In the genomic region with DNA sequence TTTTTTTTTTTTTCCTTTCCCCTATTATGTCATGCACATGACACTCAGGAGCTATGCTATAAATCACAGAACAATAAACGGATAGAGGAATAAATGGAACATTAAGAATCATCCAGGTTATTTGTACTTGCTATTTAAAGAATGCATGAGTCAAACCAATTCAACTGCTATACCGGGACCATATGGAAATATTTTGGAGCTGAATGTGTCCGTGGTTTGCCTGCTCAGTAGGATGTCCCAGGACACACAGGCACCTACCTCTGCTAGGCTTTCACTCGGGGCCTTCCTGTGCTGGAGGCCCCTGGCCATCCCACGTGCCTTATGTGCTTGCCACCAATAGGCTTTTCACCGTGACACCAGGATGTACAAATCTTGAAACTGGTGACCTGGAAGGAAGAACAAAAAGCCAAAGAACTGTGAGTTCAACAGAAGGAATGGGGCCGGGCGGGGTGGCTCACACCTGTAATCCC, we compare ENCODE assay signal across 11 cellular contexts. TPM values are rescaled to one million over a fixed set of nuclear protein-coding genes. Genes with fewer than 3 reads are reported as not detected.
DNase-seq lines count a peak whose midpoint lies in the region; ATAC-seq and TF ChIP-seq lines count a peak whose summit lies in the region.
"Had no signal": no experiment of that assay in that cellular context is flagged by ENCODE, and none has a peak within 500 bp of the region (broad histone marks: within the 10 kb centered on the region; RNA-seq: fewer than 3 reads in every experiment).

No MANE protein-coding gene starts in this region.

- TF ChIP-seq POLR2A in HCT116 (IDR thresholded peaks at IDR 0.05; ENCODE audit: borderline replicate concordance, extremely low read depth, insufficient read depth, insufficient read length) = no peak

- peak overlapping the region; percentile 15 to 39 for H3K4me3 ChIP-seq in HCT116 (replicated peaks in 1 of 2; ENCODE audit: low read depth in 1 of 2, low read length in 2 of 2)
- peak overlapping the region; percentile 2; the same call in 1 of the 2 replicates for H3K4me3 ChIP-seq in SJSA1
- no peak overlapping the region for H3K4me3 ChIP-seq in fibroblast of lung (replicated peaks in 1 of 4; ENCODE audit: control extremely low read depth in 1 of 4, insufficient read depth in 1 of 4, low read depth in 3 of 4, low read length in 4 of 4)
- H3K4me3 ChIP-seq in skeletal muscle cell (ENCODE audit: low read depth, low read length) = no peak overlapping the region

- DNase-seq in HCT116 (ENCODE audit: low read depth, low spot score) = peak; percentile 91
- DNase-seq in SJSA1 (ENCODE audit: low read depth in 1 of 2, low spot score in 2 of 2) = peak; percentile 98 to 99
- peak; percentile 38 to 99 for DNase-seq in fibroblast of lung (ENCODE audit: low read depth in 2 of 2)
- DNase-seq in skeletal muscle cell (ENCODE audit: low read depth) = peak; percentile 75
- no peak for DNase-seq in NCI-H187 treated with DMSO at 0.1 percent for 48 hours (lab: John Stamatoyannopoulos, UW)
- DNase-seq in OCI-M1 (lab: John Stamatoyannopoulos, UW) = no peak
- DNase-seq: naive B cell; stimulated activated naive B cell treated with anti-CD40 and anti-IgM and Interleukin-4, amounts not matched to agents 10 μg/mL and 1 μg/mL and 100 μg/mL, for 72 hours had no signal

- H3K9me2 ChIP-seq in HCT116 (ENCODE audit: insufficient read depth) = no peaks in the 10 kb centered on the region

- TF ChIP-seq CTCF in HCT116 (IDR thresholded peaks at IDR 0.05 in 2 of 3, conservative IDR thresholded peaks at IDR 0.05 in 1 of 3; ENCODE audit: borderline replicate concordance in 1 of 3, insufficient read depth in 1 of 3, low read depth in 2 of 3, low read length in 2 of 3) (no peak), fibroblast of lung (conservative IDR thresholded peaks at IDR 0.05 in 1 of 2, IDR thresholded peaks at IDR 0.05 in 1 of 2; ENCODE audit: low read depth in 1 of 2, low read length in 2 of 2) (no peak)

- H3K27me3 ChIP-seq in HCT116 (ENCODE audit: insufficient read depth, low read length) = no peaks in the 10 kb centered on the region
- no peaks in the 10 kb centered on the region for H3K27me3 ChIP-seq in SJSA1 (replicated peaks)
- no peaks in the 10 kb centered on the region for H3K27me3 ChIP-seq in fibroblast of lung (ENCODE audit: control insufficient read depth, insufficient read depth, low read length)

- H3K4me2 ChIP-seq in HCT116 (ENCODE audit: low read length) (peak overlapping the region; percentile 73), fibroblast of lung (ENCODE audit: extremely low read depth, insufficient read depth, low read length) (no peak overlapping the region)

- intact Hi-C loops in HCT116 (cut with micrococcal nuclease) = loop anchor here (2.0 kb wide), 1 partner anchor 15 kb away; the partner anchor contains the start of gene SEC14L1

- RAD21 ChIA-PET in HCT116 (lab: Charles Lee; ENCODE audit: low non-redundant PET in 1 of 2, low total read pairs in 2 of 2, uncharacterized antibody in 2 of 2, unreplicated experiment in 2 of 2) = interaction anchor here in 1 of 2 experiments (0.9 to 1.0 kb wide), 2 partner anchors 15 to 89 kb away, joined by 3 to 4 read pairs; partner anchors contain the start of gene SEC14L1

- no TSS peak for BruUV-seq in HCT116 (replicated peaks; lab: Mats Ljungman, UMichigan)

- CTCF ChIA-PET in HCT116 (lab: Charles Lee) = interaction anchor here (0.6 to 3.6 kb wide), 2 partner anchors 15 to 37 kb away, joined by 3 to 18 read pairs; partner anchors contain the start of gene SEC14L1

- TF ChIP-seq RAD21 in HCT116 (IDR thresholded peaks at IDR 0.05; ENCODE audit: low read depth) = no peak; the same call in 1 of the 2 replicates

- H3K36me3 ChIP-seq in HCT116 (ENCODE audit: control insufficient read depth in 1 of 2, insufficient read depth in 2 of 2, low read length in 2 of 2) (no peaks in the 10 kb centered on the region), SJSA1 (no peaks in the 10 kb centered on the region; the same call in 1 of the 2 replicates), fibroblast of lung (ENCODE audit: control insufficient read depth, insufficient read depth, low read length) (no peaks in the 10 kb centered on the region)

- H2AFZ ChIP-seq in HCT116 (ENCODE audit: low read depth, low read length, poor library complexity, severe bottlenecking) = no peak overlapping the region
- no peak overlapping the region for H2AFZ ChIP-seq in fibroblast of lung (ENCODE audit: low read length)

- H3K27ac ChIP-seq in HCT116 (ENCODE audit: low read depth, low read length) (peak overlapping the region; percentile 75), SJSA1 (peak overlapping the region; percentile 99), fibroblast of lung (ENCODE audit: insufficient read depth, low read length) (peak overlapping the region; percentile 9)
- H3K27ac ChIP-seq: HL-60 had no signal

- ATAC-seq in HCT116 (peak; percentile 82), HG02588 (IDR thresholded peaks at IDR 0.05; ENCODE audit: unreplicated experiment) (no peak), GM18517 (IDR thresholded peaks at IDR 0.05; ENCODE audit: unreplicated experiment) (no peak)
- ATAC-seq: stimulated activated naive B cell treated with anti-CD40 and anti-IgM and Interleukin-4, amounts not matched to agents 10 μg/mL and 1 μg/mL and 100 μg/mL, for 72 hours had no signal

- H3K4me1 ChIP-seq in HCT116 (ENCODE audit: control insufficient read depth in 1 of 2, insufficient read depth in 2 of 2, low read length in 2 of 2) = peaks cover 56 to 89% of the 10 kb centered on the region in 2 experiments
- H3K4me1 ChIP-seq in SJSA1 (replicated peaks) = peaks cover 89% of the 10 kb centered on the region
- peaks cover 20% of the 10 kb centered on the region for H3K4me1 ChIP-seq in fibroblast of lung (ENCODE audit: control insufficient read depth, extremely low read depth, insufficient read depth, low read length)

- POLR2A ChIA-PET in HCT116 (lab: Charles Lee) = interaction anchor here (0.7 to 3.4 kb wide), 6 partner anchors 9 to 129 kb away, joined by 3 to 19 read pairs (median 4); partner anchors contain the start of gene SEC14L1

- peaks cover 5% of the 10 kb centered on the region for H3K79me2 ChIP-seq in HCT116 (ENCODE audit: insufficient read depth, low read length)
- H3K79me2 ChIP-seq in fibroblast of lung (ENCODE audit: control insufficient read depth, insufficient read depth, low read length) = no peaks in the 10 kb centered on the region

- H3K9me3 ChIP-seq in HCT116 (ENCODE audit: control insufficient read depth in 1 of 2, insufficient read depth in 1 of 2, low read depth in 1 of 2, low read length in 2 of 2) (no peaks in the 10 kb centered on the region), SJSA1 (replicated peaks) (no peaks in the 10 kb centered on the region; the same call in 1 of the 2 replicates), fibroblast of lung (ENCODE audit: control insufficient read depth, insufficient read depth, low read depth, low read length) (no peaks in the 10 kb centered on the region)

- H4K20me1 ChIP-seq in HCT116 (ENCODE audit: insufficient read depth) (no peaks in the 10 kb centered on the region), fibroblast of lung (ENCODE audit: control insufficient read depth, extremely low read depth, insufficient read depth, low read length) (no peaks in the 10 kb centered on the region)

- H3K9ac ChIP-seq in HCT116 (ENCODE audit: low read length) = peak overlapping the region; percentile 65
- no peak overlapping the region for H3K9ac ChIP-seq in fibroblast of lung (ENCODE audit: insufficient read depth, low read length)

TF ChIP-seq in HCT116, 20 proteins besides CTCF, POLR2A, EP300 and RAD21:
- peak; percentile 53; the same call in 1 of the 2 replicates for TF ChIP-seq POLR2AphosphoS5 (IDR thresholded peaks at IDR 0.05; ENCODE audit: low read depth, low read length)
- TF ChIP-seq CEBPB (IDR thresholded peaks at IDR 0.05; ENCODE audit: low read depth) = peak; percentile 51; the same call in 1 of the 2 replicates
- peak; percentile 72 for TF ChIP-seq SIN3A (IDR thresholded peaks at IDR 0.05; ENCODE audit: low read depth)
- TF ChIP-seq ZFX (IDR thresholded peaks at IDR 0.05) = peak; percentile 61; the same call in 1 of the 2 replicates
- peak; percentile 80; the same call in 1 of the 2 replicates for TF ChIP-seq CBX3 (IDR thresholded peaks at IDR 0.05; ENCODE audit: low read depth)
- peak; percentile 81 for TF ChIP-seq JUND (IDR thresholded peaks at IDR 0.05)
- TF ChIP-seq TCF7L2 (IDR thresholded peaks at IDR 0.05; ENCODE audit: borderline replicate concordance, extremely low read depth, insufficient read depth, insufficient read length) = no peak
- TF ChIP-seq SP1 (IDR thresholded peaks at IDR 0.05; ENCODE audit: low read depth) = peak; percentile 79
- TF ChIP-seq, protein P1, sequence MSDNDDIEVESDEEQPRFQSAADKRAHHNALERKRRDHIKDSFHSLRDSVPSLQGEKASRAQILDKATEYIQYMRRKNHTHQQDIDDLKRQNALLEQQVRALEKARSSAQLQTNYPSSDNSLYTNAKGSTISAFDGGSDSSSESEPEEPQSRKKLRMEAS (IDR thresholded peaks at IDR 0.05) = peak; percentile 88
- TF ChIP-seq, protein P2, sequence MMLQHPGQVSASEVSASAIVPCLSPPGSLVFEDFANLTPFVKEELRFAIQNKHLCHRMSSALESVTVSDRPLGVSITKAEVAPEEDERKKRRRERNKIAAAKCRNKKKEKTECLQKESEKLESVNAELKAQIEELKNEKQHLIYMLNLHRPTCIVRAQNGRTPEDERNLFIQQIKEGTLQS (IDR thresholded peaks at IDR 0.05) = no peak
- no peak for TF ChIP-seq EGR1 (IDR thresholded peaks at IDR 0.05; ENCODE audit: low read depth)
- TF ChIP-seq FOSL1 (IDR thresholded peaks at IDR 0.05; ENCODE audit: low read depth) = peak; percentile 87

RNA-seq across cellular contexts. Expression of gene SEC14L1, which starts 15.3 kb away (rescaled TPM):
- total RNA-seq in HCT116 (2021; ENCODE audit: unreplicated experiment) = 59.7 TPM
- polyA plus RNA-seq in HCT116 (2012) = 31.2 and 34.2 TPM in 2 replicates
- 31.5 and 76.0 TPM in 2 replicates for total RNA-seq in SJSA1 (2014; rRNA removed; shearing (Covaris generic))
- total RNA-seq in fibroblast of lung = 31.6 and 32.9 TPM in 2 replicates
- polyA plus RNA-seq in fibroblast of lung = 21.1 and 25.1 TPM in 2 replicates
- 31.9 and 33.5 TPM in 2 replicates for polyA plus RNA-seq in fibroblast of lung (2012)
- 29.8 and 40.5 TPM in 2 replicates for polyA minus RNA-seq in fibroblast of lung (ENCODE audit: low replicate concordance)

Comparison
In these comparisons a context has a peak if more than half of its experiments do, and no peak if none do; other contexts are left out.
1. DNase-seq: peak in HCT116 (single experiment), SJSA1 (2 of 2), fibroblast of lung (2 of 2) and skeletal muscle cell (single experiment); none in NCI-H187 treated with DMSO at 0.1 percent for 48 hours (single experiment) and OCI-M1 (single experiment).
2. H3K27ac ChIP-seq: peak in every context shown above with its lines; median percentile 99 in SJSA1; 75 in HCT116; 9 in fibroblast of lung.
3. H3K4me3 ChIP-seq: peak in HCT116 (2 of 2) and SJSA1 (single experiment); none in fibroblast of lung (0 of 4) and skeletal muscle cell (single experiment).